In genomic region chr15:59352683-59353082, GRCh38 we compare ENCODE assay signal across 1 cellular context.
TF ChIP-seq lines count a peak whose summit lies in the region.

No MANE protein-coding gene starts in this region.

TF ChIP-seq in HEK293, 187 proteins besides CTCF, POLR2A, EP300 and RAD21:
- TF ChIP-seq ZNF707 (tag by site-specific recombination; IDR thresholded peaks at IDR 0.05) (no peak), HOXC10 (CRISPR knock-in tag; IDR thresholded peaks at IDR 0.05) (no peak), KLF17 (tag by site-specific recombination; IDR thresholded peaks at IDR 0.05) (no peak), ZNF155 (tag by site-specific recombination; IDR thresholded peaks at IDR 0.05) (no peak), RBAK (tag by site-specific recombination; IDR thresholded peaks at IDR 0.05) (no peak), ZFHX2 (tag by site-specific recombination; conservative IDR thresholded peaks at IDR 0.05) (no peak), ZBTB49 (tag by site-specific recombination; IDR thresholded peaks at IDR 0.05; ENCODE audit: low read depth) (no peak), PRDM6 (tag by site-specific recombination; IDR thresholded peaks at IDR 0.05) (peak; percentile 36; the same call in 1 of the 2 replicates)
